Comparison of ENCODE assay signal across 1 cellular context in genomic region chr9:94826644-94827410, GRCh38.
TF ChIP-seq lines count a peak whose summit lies in the region.

No MANE protein-coding gene starts in this region.

TF ChIP-seq in HepG2, 621 proteins besides CTCF, POLR2A, EP300 and RAD21 (continued from another document and continues in another):
- TF ChIP-seq, protein P1, sequence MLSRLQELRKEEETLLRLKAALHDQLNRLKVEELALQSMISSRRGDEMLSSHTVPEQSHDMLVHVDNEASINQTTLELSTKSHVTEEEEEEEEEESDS (CRISPR knock-in tag; IDR thresholded peaks at IDR 0.05; ENCODE audit: borderline replicate concordance) = no peak
- TF ChIP-seq ZBTB7B (CRISPR knock-in tag; IDR thresholded peaks at IDR 0.05) (no peak), FOSL1 (CRISPR knock-in tag; IDR thresholded peaks at IDR 0.05; ENCODE audit: borderline replicate concordance) (no peak), ZNF839 (CRISPR knock-in tag; IDR thresholded peaks at IDR 0.05; ENCODE audit: borderline replicate concordance) (no peak), ZSCAN30 (CRISPR knock-in tag; IDR thresholded peaks at IDR 0.05) (no peak), ZNF383 (CRISPR knock-in tag; IDR thresholded peaks at IDR 0.05; ENCODE audit: borderline replicate concordance) (no peak), ZNF615 (CRISPR knock-in tag; IDR thresholded peaks at IDR 0.05; ENCODE audit: borderline replicate concordance) (no peak), ZKSCAN5 (CRISPR knock-in tag; IDR thresholded peaks at IDR 0.05) (peak; percentile 94), RFX1 (IDR thresholded peaks at IDR 0.05) (peak; percentile 84), KLF16 (CRISPR knock-in tag; IDR thresholded peaks at IDR 0.05) (no peak), ZNF333 (CRISPR knock-in tag; IDR thresholded peaks at IDR 0.05; ENCODE audit: borderline replicate concordance) (no peak), HMGA1 (CRISPR knock-in tag; conservative IDR thresholded peaks at IDR 0.05) (no peak), NCOA5 (CRISPR knock-in tag; IDR thresholded peaks at IDR 0.05) (no peak), GPBP1L1 (CRISPR knock-in tag; IDR thresholded peaks at IDR 0.05) (no peak), IRF2 (CRISPR knock-in tag; IDR thresholded peaks at IDR 0.05) (no peak), ZNF382 (CRISPR knock-in tag; IDR thresholded peaks at IDR 0.05; ENCODE audit: borderline replicate concordance) (no peak), ZNF276 (CRISPR knock-in tag; IDR thresholded peaks at IDR 0.05; ENCODE audit: low read depth) (no peak), AGO2 (optimal IDR thresholded peaks at IDR 0.05; ENCODE audit: low read depth, low read length) (no peak), ZNF17 (CRISPR knock-in tag; IDR thresholded peaks at IDR 0.05) (no peak), ARID3A (IDR thresholded peaks at IDR 0.05; ENCODE audit: low read depth, low read length) (no peak), ZNF557 (CRISPR knock-in tag; IDR thresholded peaks at IDR 0.05) (no peak), ZNF83 (CRISPR knock-in tag; IDR thresholded peaks at IDR 0.05; ENCODE audit: borderline replicate concordance) (no peak), NR2F1 (CRISPR knock-in tag; IDR thresholded peaks at IDR 0.05) (no peak), ZNF326 (CRISPR knock-in tag; IDR thresholded peaks at IDR 0.05; ENCODE audit: borderline replicate concordance) (no peak), FOXP1 (IDR thresholded peaks at IDR 0.05) (no peak), FOXP1 (CRISPR knock-in tag; IDR thresholded peaks at IDR 0.05) (0 out of 2 replicates have a peak, but pooled peaks have one; percentile 18), ZNF207 (IDR thresholded peaks at IDR 0.05; ENCODE audit: borderline replicate concordance) (no peak), ZZZ3 (CRISPR knock-in tag; IDR thresholded peaks at IDR 0.05; ENCODE audit: borderline replicate concordance) (no peak), TARDBP (CRISPR knock-in tag; IDR thresholded peaks at IDR 0.05) (no peak), RBM39 (IDR thresholded peaks at IDR 0.05; ENCODE audit: low read depth, low read length, poor library complexity, severe bottlenecking) (no peak), TGIF2 (CRISPR knock-in tag; IDR thresholded peaks at IDR 0.05) (no peak), ZNF546 (CRISPR knock-in tag; conservative IDR thresholded peaks at IDR 0.05) (no peak), GATAD2A (CRISPR knock-in tag; IDR thresholded peaks at IDR 0.05) (0 out of 2 replicates have a peak, but pooled peaks have one; percentile 21), ZNF678 (CRISPR knock-in tag; IDR thresholded peaks at IDR 0.05) (no peak), PHF21A (CRISPR knock-in tag; IDR thresholded peaks at IDR 0.05) (no peak), ZNF547 (CRISPR knock-in tag; IDR thresholded peaks at IDR 0.05) (no peak), ZNF574 (CRISPR knock-in tag; IDR thresholded peaks at IDR 0.05) (no peak), ZMYM3 (CRISPR knock-in tag; IDR thresholded peaks at IDR 0.05) (no peak)
- TF ChIP-seq, protein P2, sequence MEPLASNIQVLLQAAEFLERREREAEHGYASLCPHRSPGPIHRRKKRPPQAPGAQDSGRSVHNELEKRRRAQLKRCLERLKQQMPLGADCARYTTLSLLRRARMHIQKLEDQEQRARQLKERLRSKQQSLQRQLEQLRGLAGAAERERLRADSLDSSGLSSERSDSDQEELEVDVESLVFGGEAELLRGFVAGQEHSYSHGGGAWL (CRISPR knock-in tag; IDR thresholded peaks at IDR 0.05) = no peak
- TF ChIP-seq, protein P3, sequence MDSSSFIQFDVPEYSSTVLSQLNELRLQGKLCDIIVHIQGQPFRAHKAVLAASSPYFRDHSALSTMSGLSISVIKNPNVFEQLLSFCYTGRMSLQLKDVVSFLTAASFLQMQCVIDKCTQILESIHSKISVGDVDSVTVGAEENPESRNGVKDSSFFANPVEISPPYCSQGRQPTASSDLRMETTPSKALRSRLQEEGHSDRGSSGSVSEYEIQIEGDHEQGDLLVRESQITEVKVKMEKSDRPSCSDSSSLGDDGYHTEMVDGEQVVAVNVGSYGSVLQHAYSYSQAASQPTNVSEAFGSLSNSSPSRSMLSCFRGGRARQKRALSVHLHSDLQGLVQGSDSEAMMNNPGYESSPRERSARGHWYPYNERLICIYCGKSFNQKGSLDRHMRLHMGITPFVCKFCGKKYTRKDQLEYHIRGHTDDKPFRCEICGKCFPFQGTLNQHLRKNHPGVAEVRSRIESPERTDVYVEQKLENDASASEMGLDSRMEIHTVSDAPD (CRISPR knock-in tag; IDR thresholded peaks at IDR 0.05) = 0 out of 2 replicates have a peak, but pooled peaks have one; percentile 7
- TF ChIP-seq, protein P4, sequence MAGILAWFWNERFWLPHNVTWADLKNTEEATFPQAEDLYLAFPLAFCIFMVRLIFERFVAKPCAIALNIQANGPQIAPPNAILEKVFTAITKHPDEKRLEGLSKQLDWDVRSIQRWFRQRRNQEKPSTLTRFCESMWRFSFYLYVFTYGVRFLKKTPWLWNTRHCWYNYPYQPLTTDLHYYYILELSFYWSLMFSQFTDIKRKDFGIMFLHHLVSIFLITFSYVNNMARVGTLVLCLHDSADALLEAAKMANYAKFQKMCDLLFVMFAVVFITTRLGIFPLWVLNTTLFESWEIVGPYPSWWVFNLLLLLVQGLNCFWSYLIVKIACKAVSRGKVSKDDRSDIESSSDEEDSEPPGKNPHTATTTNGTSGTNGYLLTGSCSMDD (CRISPR knock-in tag; IDR thresholded peaks at IDR 0.05) = no peak
- TF ChIP-seq, protein P5, sequence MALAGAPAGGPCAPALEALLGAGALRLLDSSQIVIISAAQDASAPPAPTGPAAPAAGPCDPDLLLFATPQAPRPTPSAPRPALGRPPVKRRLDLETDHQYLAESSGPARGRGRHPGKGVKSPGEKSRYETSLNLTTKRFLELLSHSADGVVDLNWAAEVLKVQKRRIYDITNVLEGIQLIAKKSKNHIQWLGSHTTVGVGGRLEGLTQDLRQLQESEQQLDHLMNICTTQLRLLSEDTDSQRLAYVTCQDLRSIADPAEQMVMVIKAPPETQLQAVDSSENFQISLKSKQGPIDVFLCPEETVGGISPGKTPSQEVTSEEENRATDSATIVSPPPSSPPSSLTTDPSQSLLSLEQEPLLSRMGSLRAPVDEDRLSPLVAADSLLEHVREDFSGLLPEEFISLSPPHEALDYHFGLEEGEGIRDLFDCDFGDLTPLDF (CRISPR knock-in tag; IDR thresholded peaks at IDR 0.05) = no peak
- TF ChIP-seq, protein P6, sequence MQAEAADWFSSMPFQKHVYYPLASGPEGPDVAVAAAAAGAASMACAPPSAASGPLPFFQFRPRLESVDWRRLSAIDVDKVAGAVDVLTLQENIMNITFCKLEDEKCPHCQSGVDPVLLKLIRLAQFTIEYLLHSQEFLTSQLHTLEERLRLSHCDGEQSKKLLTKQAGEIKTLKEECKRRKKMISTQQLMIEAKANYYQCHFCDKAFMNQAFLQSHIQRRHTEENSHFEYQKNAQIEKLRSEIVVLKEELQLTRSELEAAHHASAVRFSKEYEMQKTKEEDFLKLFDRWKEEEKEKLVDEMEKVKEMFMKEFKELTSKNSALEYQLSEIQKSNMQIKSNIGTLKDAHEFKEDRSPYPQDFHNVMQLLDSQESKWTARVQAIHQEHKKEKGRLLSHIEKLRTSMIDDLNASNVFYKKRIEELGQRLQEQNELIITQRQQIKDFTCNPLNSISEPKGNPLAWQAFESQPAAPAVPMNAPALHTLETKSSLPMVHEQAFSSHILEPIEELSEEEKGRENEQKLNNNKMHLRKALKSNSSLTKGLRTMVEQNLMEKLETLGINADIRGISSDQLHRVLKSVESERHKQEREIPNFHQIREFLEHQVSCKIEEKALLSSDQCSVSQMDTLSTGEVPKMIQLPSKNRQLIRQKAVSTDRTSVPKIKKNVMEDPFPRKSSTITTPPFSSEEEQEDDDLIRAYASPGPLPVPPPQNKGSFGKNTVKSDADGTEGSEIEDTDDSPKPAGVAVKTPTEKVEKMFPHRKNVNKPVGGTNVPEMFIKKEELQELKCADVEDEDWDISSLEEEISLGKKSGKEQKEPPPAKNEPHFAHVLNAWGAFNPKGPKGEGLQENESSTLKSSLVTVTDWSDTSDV (CRISPR knock-in tag; IDR thresholded peaks at IDR 0.05) = no peak
- TF ChIP-seq, protein P7, sequence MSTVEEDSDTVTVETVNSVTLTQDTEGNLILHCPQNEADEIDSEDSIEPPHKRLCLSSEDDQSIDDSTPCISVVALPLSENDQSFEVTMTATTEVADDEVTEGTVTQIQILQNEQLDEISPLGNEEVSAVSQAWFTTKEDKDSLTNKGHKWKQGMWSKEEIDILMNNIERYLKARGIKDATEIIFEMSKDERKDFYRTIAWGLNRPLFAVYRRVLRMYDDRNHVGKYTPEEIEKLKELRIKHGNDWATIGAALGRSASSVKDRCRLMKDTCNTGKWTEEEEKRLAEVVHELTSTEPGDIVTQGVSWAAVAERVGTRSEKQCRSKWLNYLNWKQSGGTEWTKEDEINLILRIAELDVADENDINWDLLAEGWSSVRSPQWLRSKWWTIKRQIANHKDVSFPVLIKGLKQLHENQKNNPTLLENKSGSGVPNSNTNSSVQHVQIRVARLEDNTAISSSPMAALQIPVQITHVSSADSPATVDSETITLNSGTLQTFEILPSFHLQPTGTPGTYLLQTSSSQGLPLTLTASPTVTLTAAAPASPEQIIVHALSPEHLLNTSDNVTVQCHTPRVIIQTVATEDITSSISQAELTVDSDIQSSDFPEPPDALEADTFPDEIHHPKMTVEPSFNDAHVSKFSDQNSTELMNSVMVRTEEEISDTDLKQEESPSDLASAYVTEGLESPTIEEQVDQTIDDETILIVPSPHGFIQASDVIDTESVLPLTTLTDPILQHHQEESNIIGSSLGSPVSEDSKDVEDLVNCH (CRISPR knock-in tag; IDR thresholded peaks at IDR 0.05) = no peak
- TF ChIP-seq, protein P8, sequence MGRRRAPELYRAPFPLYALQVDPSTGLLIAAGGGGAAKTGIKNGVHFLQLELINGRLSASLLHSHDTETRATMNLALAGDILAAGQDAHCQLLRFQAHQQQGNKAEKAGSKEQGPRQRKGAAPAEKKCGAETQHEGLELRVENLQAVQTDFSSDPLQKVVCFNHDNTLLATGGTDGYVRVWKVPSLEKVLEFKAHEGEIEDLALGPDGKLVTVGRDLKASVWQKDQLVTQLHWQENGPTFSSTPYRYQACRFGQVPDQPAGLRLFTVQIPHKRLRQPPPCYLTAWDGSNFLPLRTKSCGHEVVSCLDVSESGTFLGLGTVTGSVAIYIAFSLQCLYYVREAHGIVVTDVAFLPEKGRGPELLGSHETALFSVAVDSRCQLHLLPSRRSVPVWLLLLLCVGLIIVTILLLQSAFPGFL (CRISPR knock-in tag; IDR thresholded peaks at IDR 0.05) = no peak
